Comparison of ENCODE assay signal across 9 cellular contexts in genomic region chr12:6905414-6906040, GRCh38. TPM values are rescaled to one million over a fixed set of nuclear protein-coding genes. Genes with fewer than 3 reads are reported as not detected.
DNase-seq lines count a peak whose midpoint lies in the region; ATAC-seq and TF ChIP-seq lines count a peak whose summit lies in the region.
"Had no signal": no experiment of that assay in that cellular context is flagged by ENCODE, and none has a peak within 500 bp of the region (broad histone marks: within the 10 kb centered on the region; RNA-seq: fewer than 3 reads in every experiment).

No MANE protein-coding gene starts in this region.

- CTCF ChIA-PET in PC-3 (lab: Charles Lee): no interaction called here

- ATAC-seq in DND-41 (ENCODE audit: insufficient read depth, low read depth) (no peak), PC-3 (no peak), GM21825 (IDR thresholded peaks at IDR 0.05; ENCODE audit: unreplicated experiment) (no peak), GM21447 (IDR thresholded peaks at IDR 0.05; ENCODE audit: unreplicated experiment) (no peak)

- H4K20me1 ChIP-seq in DND-41 (ENCODE audit: insufficient read depth, low read length) (no peaks in the 10 kb centered on the region), PC-3 (ENCODE audit: low read length) (no peaks in the 10 kb centered on the region)

- POLR2A ChIA-PET in PC-3 (lab: Charles Lee; ENCODE audit: unreplicated experiment): interaction anchor here (0.9 kb wide), 1 partner anchor 14 kb away, joined by 3 read pairs; no protein-coding TSS in a partner anchor

- peak overlapping the region; percentile 79; the same call in 1 of the 2 replicates for H3K27ac ChIP-seq in DND-41 (ENCODE audit: low read length)
- H3K27ac ChIP-seq in PC-3 (ENCODE audit: low read length): no peak overlapping the region

- H3K27me3 ChIP-seq in DND-41 (ENCODE audit: insufficient read depth, low read length, poor library complexity): no peaks in the 10 kb centered on the region
- H3K27me3 ChIP-seq in PC-3 (ENCODE audit: low read length): no peaks in the 10 kb centered on the region
- no peaks in the 10 kb centered on the region for H3K27me3 ChIP-seq in skeletal muscle satellite cell (ENCODE audit: control insufficient read depth, insufficient read depth, low read length)

- DNase-seq in DND-41 (no peak), PC-3 (no peak), fibroblast of the aortic adventitia (ENCODE audit: low read depth) (no peak), RKO (ENCODE audit: low spot score) (no peak), anterior cingulate cortex (lab: John Stamatoyannopoulos, UW) (no peak)

- no peaks in the 10 kb centered on the region for H3K9me3 ChIP-seq in DND-41 (ENCODE audit: insufficient read depth, low read length, severe bottlenecking)
- H3K9me3 ChIP-seq in PC-3 (ENCODE audit: low read length): no peaks in the 10 kb centered on the region
- no peaks in the 10 kb centered on the region for H3K9me3 ChIP-seq in skeletal muscle satellite cell (replicated peaks; ENCODE audit: low read length)

- H3K4me3 ChIP-seq in DND-41 (ENCODE audit: low read depth in 1 of 2, low read length in 2 of 2) (peak overlapping the region; percentile 52 to 74; a peak in 3 of 4 replicates), PC-3 (ENCODE audit: low read length) (peak overlapping the region; percentile 85), fibroblast of the aortic adventitia (ENCODE audit: low read depth, low read length) (peak overlapping the region; percentile 76), skeletal muscle satellite cell (ENCODE audit: low read length) (peak overlapping the region; percentile 80)

- H3K36me3 ChIP-seq in DND-41 (ENCODE audit: insufficient read depth, low read length): peaks cover 10% of the 10 kb centered on the region; the same call in 1 of the 2 replicates
- H3K36me3 ChIP-seq in PC-3 (ENCODE audit: low read depth, low read length): no peaks in the 10 kb centered on the region
- no peaks in the 10 kb centered on the region for H3K36me3 ChIP-seq in skeletal muscle satellite cell (ENCODE audit: insufficient read depth, low read length)

- TF ChIP-seq CTCF in DND-41 (IDR thresholded peaks at IDR 0.05; ENCODE audit: borderline replicate concordance, extremely low read depth, low read length, poor library complexity, severe bottlenecking) (no peak), PC-3 (conservative IDR thresholded peaks at IDR 0.05; ENCODE audit: low read depth, low read length) (no peak), fibroblast of the aortic adventitia (IDR thresholded peaks at IDR 0.05; ENCODE audit: insufficient read depth, low read length) (no peak)

- H3K4me1 ChIP-seq in DND-41 (ENCODE audit: insufficient read depth, low read length): peaks cover 21% of the 10 kb centered on the region
- peaks cover 16% of the 10 kb centered on the region for H3K4me1 ChIP-seq in PC-3 (ENCODE audit: insufficient read depth, low read length)
- peaks cover 9% of the 10 kb centered on the region for H3K4me1 ChIP-seq in skeletal muscle satellite cell (ENCODE audit: control insufficient read depth, insufficient read depth, low read length)

- BruUV-seq in PC-3 (replicated peaks; lab: Mats Ljungman, UMichigan): no TSS peak

- no peak overlapping the region for H2AFZ ChIP-seq in DND-41 (ENCODE audit: low read depth, low read length)
- peak overlapping the region; percentile 99 for H2AFZ ChIP-seq in PC-3 (ENCODE audit: low read length)

- H3F3A ChIP-seq in PC-3 (ENCODE audit: low read length, unreplicated experiment): no peaks in the 10 kb centered on the region

- no peaks in the 10 kb centered on the region for H3K9me2 ChIP-seq in PC-3 (replicated peaks; ENCODE audit: low read length)

- intact Hi-C loops in PC-3 (cut with micrococcal nuclease): no loop called here

- peak overlapping the region; percentile 63 for H3K9ac ChIP-seq in DND-41 (ENCODE audit: low read depth, low read length)
- H3K9ac ChIP-seq in PC-3 (ENCODE audit: low read length): 0 out of 2 replicates have a peak overlapping the region, but pooled peaks have one; percentile 72
- H3K9ac ChIP-seq in skeletal muscle satellite cell (ENCODE audit: low read depth, low read length): peak overlapping the region; percentile 84

- H3K4me2 ChIP-seq in DND-41 (ENCODE audit: insufficient read depth, low read length): peak overlapping the region; percentile 84
- peak overlapping the region; percentile 99 for H3K4me2 ChIP-seq in PC-3 (ENCODE audit: low read length)
- H3K4me2 ChIP-seq in skeletal muscle satellite cell (ENCODE audit: low read length): peak overlapping the region; percentile 88

- H3K79me2 ChIP-seq in DND-41 (ENCODE audit: insufficient read depth, low read length): no peaks in the 10 kb centered on the region
- H3K79me2 ChIP-seq in PC-3 (ENCODE audit: low read length): no peaks in the 10 kb centered on the region

RNA-seq across cellular contexts. Expression of gene LRRC23, which starts 0.9 kb away (rescaled TPM):
- total RNA-seq in PC-3 (2014; rRNA removed): 5.1 and 13.6 TPM in 2 replicates
- 7.0 and 62.6 TPM in 2 replicates for total RNA-seq in fibroblast of the aortic adventitia (ENCODE audit: low replicate concordance)
- total RNA-seq in skeletal muscle satellite cell (2012; rRNA removed): 2.6 and 4.1 TPM in 2 replicates

RNA-seq across cellular contexts. Expression of gene ENO2, which starts 8.9 kb away (rescaled TPM):
- total RNA-seq in PC-3 (2014; rRNA removed) (30.2 and 35.2 TPM in 2 replicates), fibroblast of the aortic adventitia (ENCODE audit: low replicate concordance) (8.7 and 12.7 TPM in 2 replicates)
- 13.4 and 28.6 TPM in 2 replicates for total RNA-seq in skeletal muscle satellite cell (2012; rRNA removed)

RNA-seq across cellular contexts. Expression of gene ATN1, which starts 22.2 kb away (rescaled TPM):
- 11.6 and 41.5 TPM in 2 replicates for total RNA-seq in PC-3 (2014; rRNA removed)
- total RNA-seq in fibroblast of the aortic adventitia (ENCODE audit: low replicate concordance): 13.6 and 13.8 TPM in 2 replicates
- 7.6 and 10.1 TPM in 2 replicates for total RNA-seq in skeletal muscle satellite cell (2012; rRNA removed)

RNA-seq across cellular contexts. Expression of gene SPSB2, which starts 32.4 kb away (rescaled TPM):
- total RNA-seq in PC-3 (2014; rRNA removed): 8.4 and 9.2 TPM in 2 replicates
- total RNA-seq in fibroblast of the aortic adventitia (ENCODE audit: low replicate concordance): 3.3 and 8.0 TPM in 2 replicates
- 3.3 and 3.7 TPM in 2 replicates for total RNA-seq in skeletal muscle satellite cell (2012; rRNA removed)

RNA-seq across cellular contexts. Expression of gene RNU7-1, which starts 38.1 kb away (rescaled TPM):
- total RNA-seq in PC-3 (2014; rRNA removed) (not detected in 2 replicates), fibroblast of the aortic adventitia (ENCODE audit: low replicate concordance) (not detected in 2 replicates)
- not detected in 2 replicates for total RNA-seq in skeletal muscle satellite cell (2012; rRNA removed)
- total RNA-seq: osteocyte had no signal
